Comparison of ENCODE assay signal across 14 cellular contexts in genomic region chr1:7585216-7585907, GRCh38.
DNase-seq lines count a peak whose midpoint lies in the region; ATAC-seq and TF ChIP-seq lines count a peak whose summit lies in the region.
"Had no signal": no experiment of that assay in that cellular context is flagged by ENCODE, and none has a peak within 500 bp of the region (broad histone marks: within the 10 kb centered on the region; RNA-seq: fewer than 3 reads in every experiment).

No MANE protein-coding gene starts in this region.

- H3K9me3 Mint-ChIP-seq in activated T-cell treated with anti-CD3 and anti-CD28 coated beads, Interleukin-2, amount 50 U/mL, for 24 hours = no peaks in the 10 kb centered on the region
- no peaks in the 10 kb centered on the region for H3K9me3 Mint-ChIP-seq in H9

- no peak overlapping the region; the same call in 1 of the 2 replicates for H3K14ac ChIP-seq in H9 (ENCODE audit: insufficient read depth, low read length)

- H3K79me1 ChIP-seq in H9 (ENCODE audit: insufficient read depth, low read depth, low read length, poor library complexity, severe bottlenecking) = no peaks in the 10 kb centered on the region

- no peak overlapping the region for H2AFZ ChIP-seq in H9 (ENCODE audit: low read length)

- H4K5ac ChIP-seq in H9 (ENCODE audit: insufficient read length, low read depth, low read length) = no peak overlapping the region

- H4K8ac ChIP-seq in H9 (replicated peaks; ENCODE audit: insufficient read length, low read depth, low read length) = no peak overlapping the region

- no peak overlapping the region for H2BK20ac ChIP-seq in H9 (ENCODE audit: low read depth, low read length, poor library complexity, severe bottlenecking)

- H3K27ac ChIP-seq in H9 (ENCODE audit: insufficient read length, low read depth, low read length) = no peak overlapping the region
- no peak overlapping the region for H3K27ac ChIP-seq in spleen
- no peak overlapping the region for H3K27ac ChIP-seq in foreskin keratinocyte
- H3K27ac ChIP-seq: BLaER1 treated with 17β-estradiol and CSF1 and Interleukin-3, amounts not matched to agents 10 nM and 100 nM had no signal

- no peak for TF ChIP-seq POLR2A in spleen (IDR thresholded peaks at IDR 0.05)

- no peaks in the 10 kb centered on the region for H4K20me1 ChIP-seq in H9 (ENCODE audit: control insufficient read depth, insufficient read depth, insufficient read length)

- H3K9me3 ChIP-seq in H9 (ENCODE audit: control insufficient read depth, low read depth, low read length) = no peaks in the 10 kb centered on the region
- H3K9me3 ChIP-seq in spleen = no peaks in the 10 kb centered on the region

- H3K4me3 ChIP-seq in spleen = no peak overlapping the region
- H3K4me3 ChIP-seq: BLaER1 treated with 17β-estradiol and CSF1 and Interleukin-3, amounts not matched to agents 10 nM and 100 nM had no signal

- no peak overlapping the region for H3K27ac Mint-ChIP-seq in activated T-cell treated with anti-CD3 and anti-CD28 coated beads, Interleukin-2, amount 50 U/mL, for 24 hours
- H3K27ac Mint-ChIP-seq in H9 = peak overlapping the region in 2 of 3 experiments; percentile 67 to 79; a peak in 2 of 7 replicates

- no peak overlapping the region for H4K91ac ChIP-seq in H9 (ENCODE audit: insufficient read length, low read depth, low read length)

- no peaks in the 10 kb centered on the region for H3K23me2 ChIP-seq in H9 (ENCODE audit: insufficient read length, low read depth, low read length, poor library complexity, severe bottlenecking)

- no peaks in the 10 kb centered on the region for H3K27me3 ChIP-seq in H9 (ENCODE audit: insufficient read depth, low read length)
- H3K27me3 ChIP-seq in spleen (replicated peaks in 1 of 7) = peaks cover 0 to 30% (median 0%) of the 10 kb centered on the region in 7 donors
- peaks cover 6% of the 10 kb centered on the region for H3K27me3 ChIP-seq in foreskin keratinocyte
- H3K27me3 ChIP-seq: BLaER1 treated with 17β-estradiol and CSF1 and Interleukin-3, amounts not matched to agents 10 nM and 100 nM had no signal

- H3K4me1 ChIP-seq in H9 (ENCODE audit: insufficient read depth, low read length) (no peaks in the 10 kb centered on the region), spleen (peaks cover 0 to 8% (median 0%) of the 10 kb centered on the region in 6 donors), foreskin keratinocyte (no peaks in the 10 kb centered on the region)

- TF ChIP-seq CTCF in H9 (conservative IDR thresholded peaks at IDR 0.05) (no peak), spleen (IDR thresholded peaks at IDR 0.05 in 8 of 11, conservative IDR thresholded peaks at IDR 0.05 in 3 of 11) (no peak), foreskin keratinocyte (conservative IDR thresholded peaks at IDR 0.05) (no peak), GM20000 (IDR thresholded peaks at IDR 0.05; ENCODE audit: extremely low read depth, missing control alignments) (no peak)

- no peak overlapping the region for H3T11ph ChIP-seq in H9 (ENCODE audit: low read length)

- H2BK5ac ChIP-seq in H9 (ENCODE audit: insufficient read length, low read length) = no peak overlapping the region

- H3K36me3 ChIP-seq in spleen = no peaks in the 10 kb centered on the region
- H3K36me3 ChIP-seq: BLaER1 treated with 17β-estradiol and CSF1 and Interleukin-3, amounts not matched to agents 10 nM and 100 nM had no signal

- no peak overlapping the region for H3K4me3 Mint-ChIP-seq in activated T-cell treated with anti-CD3 and anti-CD28 coated beads, Interleukin-2, amount 50 U/mL, for 24 hours
- H3K4me3 Mint-ChIP-seq in H9 = no peak overlapping the region; a peak in 1 of 5 replicates

- intact Hi-C loops in spleen (cut with DNase I; ENCODE audit: low total_unique reads) = no loop called here

- H3K27me3 Mint-ChIP-seq in activated T-cell treated with anti-CD3 and anti-CD28 coated beads, Interleukin-2, amount 50 U/mL, for 24 hours = no peaks in the 10 kb centered on the region
- H3K27me3 Mint-ChIP-seq in H9 (ENCODE audit: low read depth) = no peaks in the 10 kb centered on the region

- H3K4me1 Mint-ChIP-seq in activated T-cell treated with anti-CD3 and anti-CD28 coated beads, Interleukin-2, amount 50 U/mL, for 24 hours (ENCODE audit: low read depth) = no peaks in the 10 kb centered on the region
- peaks cover 0 to 8% of the 10 kb centered on the region in 2 experiments; a peak in 1 of 4 replicates for H3K4me1 Mint-ChIP-seq in H9

- ATAC-seq in foreskin keratinocyte (no peak), GM19035 (IDR thresholded peaks at IDR 0.05; ENCODE audit: unreplicated experiment) (no peak)

- H3K4me2 ChIP-seq in H9 (ENCODE audit: insufficient read depth, insufficient read length, low read length) = no peak overlapping the region

- H3K4ac ChIP-seq in H9 (ENCODE audit: low read depth, low read length) = no peak overlapping the region

- H3K18ac ChIP-seq in H9 (ENCODE audit: insufficient read length, low read depth, low read length) = no peak overlapping the region

- H2AK5ac ChIP-seq in H9 (ENCODE audit: insufficient read length, low read length) = no peak overlapping the region

- no peak overlapping the region for H2BK15ac ChIP-seq in H9 (ENCODE audit: low read depth, low read length)

- peak; percentile 2 for DNase-seq in activated T-cell treated with anti-CD3 and anti-CD28 coated beads, Interleukin-2, amount 50 U/mL, for 24 hours
- DNase-seq in activated T-cell treated with anti-CD3 and anti-CD28 coated beads for 4 hours (no peak), H9 (no peak), mesenteric fat pad (ENCODE audit: low spot score) (peak; percentile 68), spleen (peak; percentile 18), foreskin keratinocyte (no peak), GM20000 (ENCODE audit: low spot score) (no peak)
- DNase-seq: 8988T, Kasumi-1, NCI-H2029, NCI-H510A, SIG-M5 had no signal

- H2BK120ac ChIP-seq in H9 (ENCODE audit: low read depth, low read length, poor library complexity, severe bottlenecking) = no peak overlapping the region

- no CpG with 5 or more reads among the region's 14 CpGs for WGBS in H9 (ENCODE audit: extremely low coverage, insufficient read length, low lambda C conversion rate)
- 88 to 94% (median 90%) methylated on average over 14 of the region's 14 CpGs for WGBS in spleen, 5 donors

- H2BK12ac ChIP-seq in H9 (ENCODE audit: insufficient read length, low read depth, low read length) = no peak overlapping the region

- H3K23ac ChIP-seq in H9 (ENCODE audit: insufficient read length, low read depth, low read length) = no peak overlapping the region

- no peak overlapping the region for H3K56ac ChIP-seq in H9 (ENCODE audit: insufficient read length, low read depth, low read length)

- H3K36me3 Mint-ChIP-seq in activated T-cell treated with anti-CD3 and anti-CD28 coated beads, Interleukin-2, amount 50 U/mL, for 24 hours (ENCODE audit: low read depth) = no peaks in the 10 kb centered on the region
- H3K36me3 Mint-ChIP-seq in H9 (ENCODE audit: insufficient read depth in 1 of 3, low read depth in 3 of 3) = no peaks in the 10 kb centered on the region

- no peaks in the 10 kb centered on the region for H3K79me2 ChIP-seq in H9 (ENCODE audit: insufficient read depth, low read length)

- H3K9ac ChIP-seq in H9 (ENCODE audit: extremely low read depth, insufficient read length, low read length) = no peak overlapping the region

Comparison
In these comparisons a context has a peak if more than half of its experiments do, and no peak if none do; other contexts are left out.
1. DNase-seq: peak in activated T-cell treated with anti-CD3 and anti-CD28 coated beads, Interleukin-2, amount 50 U/mL, for 24 hours (single experiment), mesenteric fat pad (single experiment) and spleen (single experiment); none in activated T-cell treated with anti-CD3 and anti-CD28 coated beads for 4 hours (single experiment), H9 (single experiment), foreskin keratinocyte (0 of 2) and GM20000 (single experiment).